Comparison of ENCODE assay signal across 8 cellular contexts in genomic region chr20:31603822-31604566, GRCh38. TPM values are rescaled to one million over a fixed set of nuclear protein-coding genes. Genes with fewer than 3 reads are reported as not detected.
A peak's percentile ranks its signal among the peaks of the same experiment; 100 is the strongest.
DNase-seq lines count a peak whose midpoint lies in the region; ATAC-seq and TF ChIP-seq lines count a peak whose summit lies in the region.

No MANE protein-coding gene starts in this region.

- H3K27me3 Mint-ChIP-seq in activated B cell treated with CpG ODN at 0.5 μM for 24 hours (peaks cover 39% of the 10 kb centered on the region), immature natural killer cell (ENCODE audit: low read depth in 3 of 3) (peaks cover 20 to 38% (median 26%) of the 10 kb centered on the region in 3 donors)

- peak overlapping the region; percentile 82 to 91 for H3K4me3 ChIP-seq in cardiac fibroblast (replicated peaks in 1 of 2; ENCODE audit: low read depth in 2 of 2, low read length in 2 of 2)
- peak overlapping the region; percentile 60 to 83 (median 71) for H3K4me3 ChIP-seq in skin epidermis

- peak overlapping the region in 19 of 21 experiments; percentile 2 to 95 (median 87) for H3K27ac ChIP-seq in skin epidermis

- H3K4me3 Mint-ChIP-seq in activated B cell treated with CpG ODN at 0.5 μM for 24 hours = peak overlapping the region; percentile 97
- H3K4me3 Mint-ChIP-seq in immature natural killer cell = peak overlapping the region; percentile 92 to 97 (median 94)

- H3K36me3 Mint-ChIP-seq in activated B cell treated with CpG ODN at 0.5 μM for 24 hours (ENCODE audit: low read depth) (peaks cover 3% of the 10 kb centered on the region), immature natural killer cell (no peaks in the 10 kb centered on the region)

- H3K9me3 Mint-ChIP-seq in activated B cell treated with CpG ODN at 0.5 μM for 24 hours = no peaks in the 10 kb centered on the region
- no peaks in the 10 kb centered on the region for H3K9me3 Mint-ChIP-seq in immature natural killer cell

- H3K27ac Mint-ChIP-seq in activated B cell treated with CpG ODN at 0.5 μM for 24 hours (peak overlapping the region; percentile 18), immature natural killer cell (peak overlapping the region in 5 of 6 donors; percentile 75 to 91 (median 86))

- peaks cover 30% of the 10 kb centered on the region for H3K4me1 Mint-ChIP-seq in activated B cell treated with CpG ODN at 0.5 μM for 24 hours
- H3K4me1 Mint-ChIP-seq in immature natural killer cell = peaks cover 27 to 37% of the 10 kb centered on the region in 2 donors

- POLR2A ChIA-PET in activated B cell treated with CpG ODN at 0.5 μM for 24 hours (lab: Charles Lee) = interaction anchor here (0.5 to 1.6 kb wide), 4 partner anchors 14 to 34 kb away, joined by 3 to 15 read pairs (median 6); no protein-coding TSS in a partner anchor

- intact Hi-C loops in activated B cell treated with CpG ODN at 0.5 μM for 24 hours (cut with micrococcal nuclease) = loop anchor here (2.0 kb wide), 4 partner anchors 15 to 119 kb away; partner anchors contain the start of genes BCL2L1 and HM13

- ATAC-seq in HG03135 (IDR thresholded peaks at IDR 0.05; ENCODE audit: unreplicated experiment) (peak; percentile 63), activated B cell treated with CpG ODN at 0.5 μM for 24 hours (ENCODE audit: low read depth) (peak; percentile 58), HG02763 (IDR thresholded peaks at IDR 0.05; ENCODE audit: unreplicated experiment) (no peak)

- peak; percentile 87 for DNase-seq in GM10266 (ENCODE audit: extremely low spot score)
- peak; percentile 98 for DNase-seq in NCI-H345 treated with DMSO at 0.1 percent for 48 hours (lab: John Stamatoyannopoulos, UW; ENCODE audit: unreplicated experiment)
- peak; percentile 69 for DNase-seq in activated B cell treated with CpG ODN at 0.5 μM for 24 hours
- peak; percentile 96 to 98 for DNase-seq in cardiac fibroblast (ENCODE audit: low read depth in 2 of 2)
- DNase-seq in immature natural killer cell = peak; percentile 84 to 85 (median 85)

- CTCF ChIA-PET in activated B cell treated with CpG ODN at 0.5 μM for 24 hours (lab: Charles Lee) = interaction anchor here (0.9 to 3.4 kb wide), 5 partner anchors 9 to 47 kb away, joined by 3 to 36 read pairs (median 4); no protein-coding TSS in a partner anchor

- TF ChIP-seq CTCF in GM10266 (IDR thresholded peaks at IDR 0.05; ENCODE audit: control insufficient read depth, insufficient read depth, low read depth, missing control alignments) = no peak
- TF ChIP-seq CTCF in activated B cell treated with CpG ODN at 0.5 μM for 24 hours (IDR thresholded peaks at IDR 0.05) = no peak
- TF ChIP-seq CTCF in cardiac fibroblast (IDR thresholded peaks at IDR 0.05; ENCODE audit: low read depth, low read length) = no peak

RNA-seq across cellular contexts. Expression of gene ID1, which starts 1.1 kb away (rescaled TPM):
- 0.20 and 0.60 TPM in 2 replicates for total RNA-seq in activated B cell treated with CpG ODN at 0.5 μM for 24 hours
- polyA plus RNA-seq in immature natural killer cell = 1 to 10 TPM; 1.4 to 4.2 (median 1.9) TPM

RNA-seq across cellular contexts. Expression of gene COX4I2, which starts 33.7 kb away (rescaled TPM):
- total RNA-seq in activated B cell treated with CpG ODN at 0.5 μM for 24 hours = not detected in 2 replicates
- not detected for polyA plus RNA-seq in immature natural killer cell
